10 cellular contexts compared by ENCODE assay signal in genomic region chr20:63705232-63706026, GRCh38. TPM values are rescaled to one million over a fixed set of nuclear protein-coding genes. Genes with fewer than 3 reads are reported as not detected.
DNase-seq lines count a peak whose midpoint lies in the region; ATAC-seq and TF ChIP-seq lines count a peak whose summit lies in the region.
"Had no signal": no experiment of that assay in that cellular context is flagged by ENCODE, and none has a peak within 500 bp of the region (broad histone marks: within the 10 kb centered on the region; RNA-seq: fewer than 3 reads in every experiment).

No MANE protein-coding gene starts in this region.

- no peak overlapping the region for H2AFZ ChIP-seq in fibroblast of lung (ENCODE audit: low read length)

- DNase-seq in activated naive CD4-positive, alpha-beta T cell treated with anti-CD3 and anti-CD28 coated beads for 36 hours, result no peak
- DNase-seq in activated naive CD4-positive, alpha-beta T cell treated with Interleukin-2 at 50 U/mL for 16 hours, result no peak
- DNase-seq in T-cell (no peak), fibroblast of lung (ENCODE audit: low read depth in 2 of 2) (no peak), Kasumi-1 (lab: John Stamatoyannopoulos, UW) (no peak), NCI-H226 (no peak), A673 (ENCODE audit: low spot score) (no peak)
- DNase-seq: OCI-M1 had no signal

- peaks cover 49% of the 10 kb centered on the region for H3K79me2 ChIP-seq in fibroblast of lung (ENCODE audit: control insufficient read depth, insufficient read depth, low read length)

- peak overlapping the region; percentile 99 for H3K4me2 ChIP-seq in fibroblast of lung (ENCODE audit: extremely low read depth, insufficient read depth, low read length)

- H3K4me3 Mint-ChIP-seq in activated naive CD4-positive, alpha-beta T cell treated with anti-CD3 and anti-CD28 coated beads for 36 hours, result peak overlapping the region; percentile 9
- peak overlapping the region; percentile 34 to 88 (median 43) for H3K4me3 Mint-ChIP-seq in T-cell
- no peak overlapping the region for H3K4me3 Mint-ChIP-seq in stimulated activated memory B cell treated with anti-CD40 and anti-IgM and Interleukin-4, amounts not matched to agents 10 μg/mL and 1 μg/mL and 100 μg/mL, for 72 hours

- no peak overlapping the region for H3K27ac Mint-ChIP-seq in activated naive CD4-positive, alpha-beta T cell treated with anti-CD3 and anti-CD28 coated beads for 36 hours
- peak overlapping the region in 1 of 2 donors; percentile 28 for H3K27ac Mint-ChIP-seq in T-cell
- H3K27ac Mint-ChIP-seq in stimulated activated memory B cell treated with anti-CD40 and anti-IgM and Interleukin-4, amounts not matched to agents 10 μg/mL and 1 μg/mL and 100 μg/mL, for 72 hours, result peak overlapping the region; percentile 83

- H3K9me3 ChIP-seq in fibroblast of lung (ENCODE audit: control insufficient read depth, insufficient read depth, low read depth, low read length) (no peaks in the 10 kb centered on the region), A673 (ENCODE audit: low read depth, low read length, poor library complexity, severe bottlenecking) (no peaks in the 10 kb centered on the region)

- H3K4me3 ChIP-seq in fibroblast of lung (replicated peaks in 1 of 4; ENCODE audit: control extremely low read depth in 1 of 4, insufficient read depth in 1 of 4, low read depth in 3 of 4, low read length in 4 of 4) (no peak overlapping the region), A673 (ENCODE audit: low read depth, low read length, poor library complexity, severe bottlenecking) (no peak overlapping the region)

- intact Hi-C loops in activated naive CD4-positive, alpha-beta T cell treated with anti-CD3 and anti-CD28 coated beads for 36 hours (cut with micrococcal nuclease), result loop anchor here (1.0 to 2.0 kb wide), 4 partner anchors 31 to 269 kb away; partner anchors contain the start of genes GMEB2 and LIME1
- intact Hi-C loops in A673 (cut with micrococcal nuclease; ENCODE audit: unreplicated experiment), result no loop called here

- no peaks in the 10 kb centered on the region for H3K27me3 Mint-ChIP-seq in activated naive CD4-positive, alpha-beta T cell treated with anti-CD3 and anti-CD28 coated beads for 36 hours (ENCODE audit: low read depth)
- H3K27me3 Mint-ChIP-seq in T-cell, result no peaks in the 10 kb centered on the region
- no peaks in the 10 kb centered on the region for H3K27me3 Mint-ChIP-seq in stimulated activated memory B cell treated with anti-CD40 and anti-IgM and Interleukin-4, amounts not matched to agents 10 μg/mL and 1 μg/mL and 100 μg/mL, for 72 hours

- peaks cover 17% of the 10 kb centered on the region for H3K36me3 Mint-ChIP-seq in activated naive CD4-positive, alpha-beta T cell treated with anti-CD3 and anti-CD28 coated beads for 36 hours (ENCODE audit: low read depth)
- H3K36me3 Mint-ChIP-seq in T-cell, result peaks cover 13% of the 10 kb centered on the region
- peaks cover 22% of the 10 kb centered on the region for H3K36me3 Mint-ChIP-seq in stimulated activated memory B cell treated with anti-CD40 and anti-IgM and Interleukin-4, amounts not matched to agents 10 μg/mL and 1 μg/mL and 100 μg/mL, for 72 hours

- no peak for TF ChIP-seq CTCF in fibroblast of lung (conservative IDR thresholded peaks at IDR 0.05 in 1 of 2, IDR thresholded peaks at IDR 0.05 in 1 of 2; ENCODE audit: low read depth in 1 of 2, low read length in 2 of 2)
- TF ChIP-seq CTCF in A673 (conservative IDR thresholded peaks at IDR 0.05; ENCODE audit: low read depth, low read length), result no peak

- CTCF ChIA-PET in activated naive CD4-positive, alpha-beta T cell treated with anti-CD3 and anti-CD28 coated beads for 36 hours (lab: Charles Lee), result interaction anchor here (0.6 to 2.0 kb wide), 4 partner anchors 31 to 250 kb away, joined by 3 to 6 read pairs (median 4); partner anchors contain the start of gene LIME1
- CTCF ChIA-PET in T-cell (lab: Charles Lee), result interaction anchor here in 1 of 2 donors (0.7 to 1.1 kb wide), 2 partner anchors 73 to 352 kb away, joined by 3 read pairs; no protein-coding TSS in a partner anchor
- CTCF ChIA-PET in A673 (lab: Charles Lee), result no interaction called here

- ATAC-seq in T-cell (replicated peaks in 1 of 4), result no peak
- ATAC-seq in stimulated activated memory B cell treated with anti-CD40 and anti-IgM and Interleukin-4, amounts not matched to agents 10 μg/mL and 1 μg/mL and 100 μg/mL, for 72 hours, result no peak

- no peak overlapping the region for H3K9ac ChIP-seq in fibroblast of lung (ENCODE audit: insufficient read depth, low read length)

- peaks cover 9% of the 10 kb centered on the region for H3K4me1 ChIP-seq in fibroblast of lung (ENCODE audit: control insufficient read depth, extremely low read depth, insufficient read depth, low read length)
- H3K4me1 ChIP-seq in A673 (ENCODE audit: insufficient read depth, low read length, poor library complexity, severe bottlenecking), result peaks cover 6% of the 10 kb centered on the region

- H3K36me3 ChIP-seq in fibroblast of lung (ENCODE audit: control insufficient read depth, insufficient read depth, low read length) (peaks cover 32% of the 10 kb centered on the region), A673 (ENCODE audit: insufficient read depth, low read length, poor library complexity, severe bottlenecking) (peaks cover 36% of the 10 kb centered on the region)

- POLR2A ChIA-PET in T-cell (lab: Charles Lee) (no interaction called here), A673 (lab: Charles Lee; ENCODE audit: low non-redundant PET) (no interaction called here)

- H3K27me3 ChIP-seq in fibroblast of lung (ENCODE audit: control insufficient read depth, insufficient read depth, low read length) (no peaks in the 10 kb centered on the region), A673 (replicated peaks; ENCODE audit: insufficient read depth, low read depth, low read length, poor library complexity) (no peaks in the 10 kb centered on the region)

- BruUV-seq in A673 (replicated peaks; lab: Mats Ljungman, UMichigan), result no TSS peak

- peaks cover 37% of the 10 kb centered on the region for H3K4me1 Mint-ChIP-seq in activated naive CD4-positive, alpha-beta T cell treated with anti-CD3 and anti-CD28 coated beads for 36 hours (ENCODE audit: low read depth)
- peaks cover 24 to 47% (median 30%) of the 10 kb centered on the region in 3 donors for H3K4me1 Mint-ChIP-seq in T-cell
- H3K4me1 Mint-ChIP-seq in stimulated activated memory B cell treated with anti-CD40 and anti-IgM and Interleukin-4, amounts not matched to agents 10 μg/mL and 1 μg/mL and 100 μg/mL, for 72 hours, result peaks cover 48% of the 10 kb centered on the region

- H3K27ac ChIP-seq in fibroblast of lung (ENCODE audit: insufficient read depth, low read length) (no peak overlapping the region), A673 (ENCODE audit: low read depth, low read length, poor library complexity, severe bottlenecking) (no peak overlapping the region)

- H4K20me1 ChIP-seq in fibroblast of lung (ENCODE audit: control insufficient read depth, extremely low read depth, insufficient read depth, low read length), result no peaks in the 10 kb centered on the region

- H3K9me3 Mint-ChIP-seq in activated naive CD4-positive, alpha-beta T cell treated with anti-CD3 and anti-CD28 coated beads for 36 hours, result no peaks in the 10 kb centered on the region
- no peaks in the 10 kb centered on the region for H3K9me3 Mint-ChIP-seq in T-cell
- H3K9me3 Mint-ChIP-seq in stimulated activated memory B cell treated with anti-CD40 and anti-IgM and Interleukin-4, amounts not matched to agents 10 μg/mL and 1 μg/mL and 100 μg/mL, for 72 hours, result no peaks in the 10 kb centered on the region

RNA-seq across cellular contexts. Expression of gene ARFRP1, which starts 2.3 kb away (rescaled TPM):
- 10 to 100 TPM; 45.6 to 49.2 TPM for total RNA-seq in activated naive CD4-positive, alpha-beta T cell treated with anti-CD3 and anti-CD28 coated beads for 36 hours
- total RNA-seq in T-cell (100 to 1,000 TPM in 2 of 5 donors, 10 to 100 TPM in 3; 58.5 to 102 (median 99.5) TPM), fibroblast of lung (24.7 and 35.0 TPM in 2 replicates), A673 (2021) (38.9 and 41.1 TPM in 2 replicates)
- polyA plus RNA-seq in fibroblast of lung, result 32.2 and 34.6 TPM in 2 replicates
- polyA plus RNA-seq in fibroblast of lung (2012), result 36.3 and 40.1 TPM in 2 replicates
- polyA minus RNA-seq in fibroblast of lung (ENCODE audit: low replicate concordance), result 10.0 and 12.5 TPM in 2 replicates

RNA-seq across cellular contexts. Expression of gene ZGPAT, which starts 2.4 kb away (rescaled TPM):
- 10 to 100 TPM; 15.3 to 18.0 TPM for total RNA-seq in activated naive CD4-positive, alpha-beta T cell treated with anti-CD3 and anti-CD28 coated beads for 36 hours
- total RNA-seq in T-cell (10 to 100 TPM; 42.7 to 71.0 (median 59.0) TPM), fibroblast of lung (10.7 and 11.0 TPM in 2 replicates), A673 (2021) (28.2 and 28.3 TPM in 2 replicates)
- polyA plus RNA-seq in fibroblast of lung, result 7.6 and 8.7 TPM in 2 replicates
- 13.8 and 19.0 TPM in 2 replicates for polyA plus RNA-seq in fibroblast of lung (2012)
- polyA minus RNA-seq in fibroblast of lung (ENCODE audit: low replicate concordance), result 13.9 and 14.4 TPM in 2 replicates

RNA-seq across cellular contexts. Expression of gene TNFRSF6B, which starts 9.0 kb away (rescaled TPM):
- not detected for total RNA-seq in activated naive CD4-positive, alpha-beta T cell treated with anti-CD3 and anti-CD28 coated beads for 36 hours
- total RNA-seq in T-cell, result 1 to 10 TPM in 2 of 5 donors, under 1 TPM in 2, not detected in 1; 0.37 to 1.5 (median 0.91) TPM
- 6.7 and 35.2 TPM in 2 replicates for total RNA-seq in fibroblast of lung
- polyA plus RNA-seq in fibroblast of lung, result 3.8 and 5.7 TPM in 2 replicates
- polyA plus RNA-seq in fibroblast of lung (2012), result 4.9 and 14.5 TPM in 2 replicates
- 1.9 and 2.9 TPM in 2 replicates for polyA minus RNA-seq in fibroblast of lung (ENCODE audit: low replicate concordance)
- total RNA-seq in A673 (2021), result not detected in 2 replicates
- total RNA-seq: G401 had no signal

RNA-seq across cellular contexts. Expression of gene LIME1, which starts 31.0 kb away (rescaled TPM):
- 1 to 10 TPM; 3.1 to 4.1 TPM for total RNA-seq in activated naive CD4-positive, alpha-beta T cell treated with anti-CD3 and anti-CD28 coated beads for 36 hours
- total RNA-seq in T-cell (100 to 1,000 TPM; 144 to 248 (median 172) TPM), fibroblast of lung (1.5 and 3.5 TPM in 2 replicates), A673 (2021) (15.1 and 16.3 TPM in 2 replicates)
- 0.68 and 0.90 TPM in 2 replicates for polyA plus RNA-seq in fibroblast of lung
- polyA plus RNA-seq in fibroblast of lung (2012), result 2.1 and 2.3 TPM in 2 replicates
- polyA minus RNA-seq in fibroblast of lung (ENCODE audit: low replicate concordance), result 0.41 TPM in 1 of 2 replicates, not detected in the other

RNA-seq across cellular contexts. Expression of gene SLC2A4RG, which starts 34.1 kb away (rescaled TPM):
- total RNA-seq in activated naive CD4-positive, alpha-beta T cell treated with anti-CD3 and anti-CD28 coated beads for 36 hours, result 10 to 100 TPM; 22.4 to 24.8 TPM
- total RNA-seq in T-cell (100 to 1,000 TPM; 110 to 173 (median 135) TPM), fibroblast of lung (18.2 and 30.6 TPM in 2 replicates), A673 (2021) (45.8 and 71.0 TPM in 2 replicates)
- 17.5 and 27.1 TPM in 2 replicates for polyA plus RNA-seq in fibroblast of lung
- 57.0 and 93.2 TPM in 2 replicates for polyA plus RNA-seq in fibroblast of lung (2012)
- polyA minus RNA-seq in fibroblast of lung (ENCODE audit: low replicate concordance), result 17.2 and 17.6 TPM in 2 replicates
